ENCODE assay signal across 1 cellular context in the genomic region with DNA sequence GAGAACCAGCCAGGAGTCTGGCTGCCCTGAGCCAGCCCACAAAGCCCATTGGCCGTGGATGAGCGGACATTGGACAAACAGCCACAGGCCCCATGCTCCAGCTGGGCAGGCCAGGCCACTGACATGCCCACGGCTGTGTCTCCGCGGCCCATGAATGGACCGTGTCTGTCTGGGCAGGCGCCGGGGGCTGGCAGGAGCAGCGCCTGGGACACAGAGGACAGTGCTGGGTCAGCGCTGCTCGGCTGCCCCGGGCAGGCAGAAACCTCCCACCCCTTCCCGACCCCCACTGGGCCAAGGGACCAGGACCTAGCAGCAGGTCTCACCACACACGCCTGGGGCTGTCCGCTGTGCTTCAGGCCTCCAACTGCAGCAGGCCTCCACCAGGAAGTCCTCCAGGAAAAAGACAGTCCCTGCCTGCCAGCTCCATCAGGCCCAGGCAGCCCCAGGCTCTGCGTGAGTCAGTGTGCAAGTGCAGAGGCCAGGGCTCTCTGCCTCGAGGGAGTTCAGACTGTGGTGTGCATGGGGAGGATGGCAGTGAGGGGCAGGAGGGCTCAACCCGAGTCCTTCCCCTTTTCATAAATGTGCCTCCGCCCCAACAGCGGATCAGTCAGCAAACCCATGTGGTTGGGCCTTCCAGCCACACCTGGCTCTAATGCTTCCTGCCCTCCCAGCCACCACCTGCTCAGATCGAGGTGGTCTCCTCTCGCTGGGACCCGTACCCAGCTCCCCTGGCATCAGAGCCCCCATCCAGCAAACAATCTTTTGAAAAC.
A peak's percentile ranks its signal among the peaks of the same experiment; 100 is the strongest.
TF ChIP-seq lines count a peak whose summit lies in the region.

No MANE protein-coding gene starts in this region.

TF ChIP-seq in HepG2, 621 proteins besides CTCF, POLR2A, EP300 and RAD21 (continued from another document and continues in another):
- TF ChIP-seq RARG (CRISPR knock-in tag; IDR thresholded peaks at IDR 0.05; ENCODE audit: low read depth) (no peak), ZNF768 (CRISPR knock-in tag; IDR thresholded peaks at IDR 0.05) (peak; percentile 73; the same call in 1 of the 2 replicates), NFE2L1 (CRISPR knock-in tag; IDR thresholded peaks at IDR 0.05; ENCODE audit: borderline replicate concordance) (peak; percentile 21; the same call in 1 of the 2 replicates), GABPA (IDR thresholded peaks at IDR 0.05; ENCODE audit: low read depth, low read length) (no peak), GABPA (CRISPR knock-in tag; IDR thresholded peaks at IDR 0.05; ENCODE audit: low read depth) (no peak), SETDB1 (CRISPR knock-in tag; IDR thresholded peaks at IDR 0.05; ENCODE audit: borderline replicate concordance) (no peak), CENPT (CRISPR knock-in tag; IDR thresholded peaks at IDR 0.05; ENCODE audit: low read depth) (no peak), HNRNPL (IDR thresholded peaks at IDR 0.05; ENCODE audit: low read depth, low read length) (peak; percentile 96), ZSCAN29 (CRISPR knock-in tag; conservative IDR thresholded peaks at IDR 0.05) (no peak), ZNF17 (CRISPR knock-in tag; IDR thresholded peaks at IDR 0.05) (no peak), ZNF367 (CRISPR knock-in tag; IDR thresholded peaks at IDR 0.05; ENCODE audit: borderline replicate concordance) (no peak), HNRNPH1 (optimal IDR thresholded peaks at IDR 0.05; ENCODE audit: low read depth, low read length) (no peak), ZSCAN22 (CRISPR knock-in tag; IDR thresholded peaks at IDR 0.05) (no peak), PAF1 (CRISPR knock-in tag; IDR thresholded peaks at IDR 0.05) (no peak), STAG1 (CRISPR knock-in tag; IDR thresholded peaks at IDR 0.05) (0 out of 2 replicates have a peak, but pooled peaks have one; percentile 11), KLF9 (CRISPR knock-in tag; IDR thresholded peaks at IDR 0.05; ENCODE audit: low read depth) (no peak), CHD2 (IDR thresholded peaks at IDR 0.05; ENCODE audit: low read depth, low read length) (no peak), TAF1 (CRISPR knock-in tag; IDR thresholded peaks at IDR 0.05) (peak; percentile 41), ZNF782 (CRISPR knock-in tag; IDR thresholded peaks at IDR 0.05; ENCODE audit: borderline replicate concordance) (peak; percentile 29; the same call in 1 of the 2 replicates), ZNF672 (CRISPR knock-in tag; IDR thresholded peaks at IDR 0.05) (no peak), ZBTB42 (CRISPR knock-in tag; IDR thresholded peaks at IDR 0.05) (no peak; the same call in 1 of the 2 replicates), KLF16 (CRISPR knock-in tag; IDR thresholded peaks at IDR 0.05) (no peak; a peak in 1 of 4 replicates), ZNF20 (CRISPR knock-in tag; IDR thresholded peaks at IDR 0.05) (no peak), GZF1 (CRISPR knock-in tag; IDR thresholded peaks at IDR 0.05) (no peak), THAP11 (CRISPR knock-in tag; IDR thresholded peaks at IDR 0.05) (0 out of 2 replicates have a peak, but pooled peaks have one; percentile 31), ZNF234 (CRISPR knock-in tag; conservative IDR thresholded peaks at IDR 0.05) (no peak), POGZ (CRISPR knock-in tag; IDR thresholded peaks at IDR 0.05) (no peak), U2AF1 (optimal IDR thresholded peaks at IDR 0.05; ENCODE audit: low read depth, low read length) (no peak), ZNF607 (CRISPR knock-in tag; IDR thresholded peaks at IDR 0.05; ENCODE audit: borderline replicate concordance) (peak; percentile 84; the same call in 1 of the 2 replicates), ZSCAN30 (CRISPR knock-in tag; IDR thresholded peaks at IDR 0.05) (no peak), RFXAP (CRISPR knock-in tag; IDR thresholded peaks at IDR 0.05; ENCODE audit: borderline replicate concordance) (peak; percentile 61; the same call in 1 of the 2 replicates), FOXC1 (CRISPR knock-in tag; IDR thresholded peaks at IDR 0.05; ENCODE audit: borderline replicate concordance) (0 out of 2 replicates have a peak, but pooled peaks have one; percentile 9), RORA (CRISPR knock-in tag; IDR thresholded peaks at IDR 0.05) (no peak), ZNF891 (CRISPR knock-in tag; IDR thresholded peaks at IDR 0.05) (no peak; the same call in 1 of the 2 replicates), MLLT10 (CRISPR knock-in tag; IDR thresholded peaks at IDR 0.05) (no peak), PRMT3 (CRISPR knock-in tag; IDR thresholded peaks at IDR 0.05; ENCODE audit: borderline replicate concordance, low read depth) (no peak), ZNF33A (CRISPR knock-in tag; IDR thresholded peaks at IDR 0.05; ENCODE audit: borderline replicate concordance) (no peak), ZSCAN20 (CRISPR knock-in tag; IDR thresholded peaks at IDR 0.05; ENCODE audit: borderline replicate concordance) (no peak), ZNF235 (CRISPR knock-in tag; IDR thresholded peaks at IDR 0.05; ENCODE audit: borderline replicate concordance) (no peak), EEA1 (CRISPR knock-in tag; IDR thresholded peaks at IDR 0.05; ENCODE audit: borderline replicate concordance) (no peak), FOXA3 (CRISPR knock-in tag; IDR thresholded peaks at IDR 0.05) (no peak), NR2F6 (IDR thresholded peaks at IDR 0.05) (no peak), NR2F6 (CRISPR knock-in tag; IDR thresholded peaks at IDR 0.05) (peak; percentile 24; the same call in 1 of the 2 replicates), ZNF737 (CRISPR knock-in tag; IDR thresholded peaks at IDR 0.05; ENCODE audit: borderline replicate concordance) (no peak)
- TF ChIP-seq, protein P1, sequence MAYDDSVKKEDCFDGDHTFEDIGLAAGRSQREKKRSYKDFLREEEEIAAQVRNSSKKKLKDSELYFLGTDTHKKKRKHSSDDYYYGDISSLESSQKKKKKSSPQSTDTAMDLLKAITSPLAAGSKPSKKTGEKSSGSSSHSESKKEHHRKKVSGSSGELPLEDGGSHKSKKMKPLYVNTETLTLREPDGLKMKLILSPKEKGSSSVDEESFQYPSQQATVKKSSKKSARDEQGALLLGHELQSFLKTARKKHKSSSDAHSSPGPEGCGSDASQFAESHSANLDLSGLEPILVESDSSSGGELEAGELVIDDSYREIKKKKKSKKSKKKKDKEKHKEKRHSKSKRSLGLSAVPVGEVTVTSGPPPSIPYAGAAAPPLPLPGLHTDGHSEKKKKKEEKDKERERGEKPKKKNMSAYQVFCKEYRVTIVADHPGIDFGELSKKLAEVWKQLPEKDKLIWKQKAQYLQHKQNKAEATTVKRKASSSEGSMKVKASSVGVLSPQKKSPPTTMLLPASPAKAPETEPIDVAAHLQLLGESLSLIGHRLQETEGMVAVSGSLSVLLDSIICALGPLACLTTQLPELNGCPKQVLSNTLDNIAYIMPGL (CRISPR knock-in tag; IDR thresholded peaks at IDR 0.05; ENCODE audit: borderline replicate concordance in 1 of 2, low read depth in 1 of 2) = peak; percentile 19 to 51; a peak in 1 of 4 replicates
- TF ChIP-seq, protein P2, sequence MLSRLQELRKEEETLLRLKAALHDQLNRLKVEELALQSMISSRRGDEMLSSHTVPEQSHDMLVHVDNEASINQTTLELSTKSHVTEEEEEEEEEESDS (CRISPR knock-in tag; IDR thresholded peaks at IDR 0.05; ENCODE audit: borderline replicate concordance) = no peak
- TF ChIP-seq, protein P3, sequence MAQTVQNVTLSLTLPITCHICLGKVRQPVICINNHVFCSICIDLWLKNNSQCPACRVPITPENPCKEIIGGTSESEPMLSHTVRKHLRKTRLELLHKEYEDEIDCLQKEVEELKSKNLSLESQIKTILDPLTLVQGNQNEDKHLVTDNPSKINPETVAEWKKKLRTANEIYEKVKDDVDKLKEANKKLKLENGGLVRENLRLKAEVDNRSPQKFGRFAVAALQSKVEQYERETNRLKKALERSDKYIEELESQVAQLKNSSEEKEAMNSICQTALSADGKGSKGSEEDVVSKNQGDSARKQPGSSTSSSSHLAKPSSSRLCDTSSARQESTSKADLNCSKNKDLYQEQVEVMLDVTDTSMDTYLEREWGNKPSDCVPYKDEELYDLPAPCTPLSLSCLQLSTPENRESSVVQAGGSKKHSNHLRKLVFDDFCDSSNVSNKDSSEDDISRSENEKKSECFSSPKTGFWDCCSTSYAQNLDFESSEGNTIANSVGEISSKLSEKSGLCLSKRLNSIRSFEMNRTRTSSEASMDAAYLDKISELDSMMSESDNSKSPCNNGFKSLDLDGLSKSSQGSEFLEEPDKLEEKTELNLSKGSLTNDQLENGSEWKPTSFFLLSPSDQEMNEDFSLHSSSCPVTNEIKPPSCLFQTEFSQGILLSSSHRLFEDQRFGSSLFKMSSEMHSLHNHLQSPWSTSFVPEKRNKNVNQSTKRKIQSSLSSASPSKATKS (CRISPR knock-in tag; IDR thresholded peaks at IDR 0.05) = no peak
- TF ChIP-seq, protein P4, sequence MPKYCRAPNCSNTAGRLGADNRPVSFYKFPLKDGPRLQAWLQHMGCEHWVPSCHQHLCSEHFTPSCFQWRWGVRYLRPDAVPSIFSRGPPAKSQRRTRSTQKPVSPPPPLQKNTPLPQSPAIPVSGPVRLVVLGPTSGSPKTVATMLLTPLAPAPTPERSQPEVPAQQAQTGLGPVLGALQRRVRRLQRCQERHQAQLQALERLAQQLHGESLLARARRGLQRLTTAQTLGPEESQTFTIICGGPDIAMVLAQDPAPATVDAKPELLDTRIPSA (CRISPR knock-in tag; IDR thresholded peaks at IDR 0.05; ENCODE audit: borderline replicate concordance) = 0 out of 2 replicates have a peak, but pooled peaks have one; percentile 46
- TF ChIP-seq, protein P5, sequence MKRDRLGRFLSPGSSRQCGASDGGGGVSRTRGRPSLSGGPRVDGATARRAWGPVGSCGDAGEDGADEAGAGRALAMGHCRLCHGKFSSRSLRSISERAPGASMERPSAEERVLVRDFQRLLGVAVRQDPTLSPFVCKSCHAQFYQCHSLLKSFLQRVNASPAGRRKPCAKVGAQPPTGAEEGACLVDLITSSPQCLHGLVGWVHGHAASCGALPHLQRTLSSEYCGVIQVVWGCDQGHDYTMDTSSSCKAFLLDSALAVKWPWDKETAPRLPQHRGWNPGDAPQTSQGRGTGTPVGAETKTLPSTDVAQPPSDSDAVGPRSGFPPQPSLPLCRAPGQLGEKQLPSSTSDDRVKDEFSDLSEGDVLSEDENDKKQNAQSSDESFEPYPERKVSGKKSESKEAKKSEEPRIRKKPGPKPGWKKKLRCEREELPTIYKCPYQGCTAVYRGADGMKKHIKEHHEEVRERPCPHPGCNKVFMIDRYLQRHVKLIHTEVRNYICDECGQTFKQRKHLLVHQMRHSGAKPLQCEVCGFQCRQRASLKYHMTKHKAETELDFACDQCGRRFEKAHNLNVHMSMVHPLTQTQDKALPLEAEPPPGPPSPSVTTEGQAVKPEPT (CRISPR knock-in tag; IDR thresholded peaks at IDR 0.05; ENCODE audit: low read depth) = no peak; the same call in 1 of the 2 replicates
- TF ChIP-seq, protein P6, sequence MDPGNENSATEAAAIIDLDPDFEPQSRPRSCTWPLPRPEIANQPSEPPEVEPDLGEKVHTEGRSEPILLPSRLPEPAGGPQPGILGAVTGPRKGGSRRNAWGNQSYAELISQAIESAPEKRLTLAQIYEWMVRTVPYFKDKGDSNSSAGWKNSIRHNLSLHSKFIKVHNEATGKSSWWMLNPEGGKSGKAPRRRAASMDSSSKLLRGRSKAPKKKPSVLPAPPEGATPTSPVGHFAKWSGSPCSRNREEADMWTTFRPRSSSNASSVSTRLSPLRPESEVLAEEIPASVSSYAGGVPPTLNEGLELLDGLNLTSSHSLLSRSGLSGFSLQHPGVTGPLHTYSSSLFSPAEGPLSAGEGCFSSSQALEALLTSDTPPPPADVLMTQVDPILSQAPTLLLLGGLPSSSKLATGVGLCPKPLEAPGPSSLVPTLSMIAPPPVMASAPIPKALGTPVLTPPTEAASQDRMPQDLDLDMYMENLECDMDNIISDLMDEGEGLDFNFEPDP (CRISPR knock-in tag; conservative IDR thresholded peaks at IDR 0.05) = no peak
- TF ChIP-seq, protein P7, sequence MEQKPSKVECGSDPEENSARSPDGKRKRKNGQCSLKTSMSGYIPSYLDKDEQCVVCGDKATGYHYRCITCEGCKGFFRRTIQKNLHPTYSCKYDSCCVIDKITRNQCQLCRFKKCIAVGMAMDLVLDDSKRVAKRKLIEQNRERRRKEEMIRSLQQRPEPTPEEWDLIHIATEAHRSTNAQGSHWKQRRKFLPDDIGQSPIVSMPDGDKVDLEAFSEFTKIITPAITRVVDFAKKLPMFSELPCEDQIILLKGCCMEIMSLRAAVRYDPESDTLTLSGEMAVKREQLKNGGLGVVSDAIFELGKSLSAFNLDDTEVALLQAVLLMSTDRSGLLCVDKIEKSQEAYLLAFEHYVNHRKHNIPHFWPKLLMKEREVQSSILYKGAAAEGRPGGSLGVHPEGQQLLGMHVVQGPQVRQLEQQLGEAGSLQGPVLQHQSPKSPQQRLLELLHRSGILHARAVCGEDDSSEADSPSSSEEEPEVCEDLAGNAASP (CRISPR knock-in tag; IDR thresholded peaks at IDR 0.05; ENCODE audit: borderline replicate concordance) = no peak
- TF ChIP-seq, protein P8, sequence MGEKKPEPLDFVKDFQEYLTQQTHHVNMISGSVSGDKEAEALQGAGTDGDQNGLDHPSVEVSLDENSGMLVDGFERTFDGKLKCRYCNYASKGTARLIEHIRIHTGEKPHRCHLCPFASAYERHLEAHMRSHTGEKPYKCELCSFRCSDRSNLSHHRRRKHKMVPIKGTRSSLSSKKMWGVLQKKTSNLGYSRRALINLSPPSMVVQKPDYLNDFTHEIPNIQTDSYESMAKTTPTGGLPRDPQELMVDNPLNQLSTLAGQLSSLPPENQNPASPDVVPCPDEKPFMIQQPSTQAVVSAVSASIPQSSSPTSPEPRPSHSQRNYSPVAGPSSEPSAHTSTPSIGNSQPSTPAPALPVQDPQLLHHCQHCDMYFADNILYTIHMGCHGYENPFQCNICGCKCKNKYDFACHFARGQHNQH (CRISPR knock-in tag; IDR thresholded peaks at IDR 0.05) = no peak
- TF ChIP-seq, protein P9, sequence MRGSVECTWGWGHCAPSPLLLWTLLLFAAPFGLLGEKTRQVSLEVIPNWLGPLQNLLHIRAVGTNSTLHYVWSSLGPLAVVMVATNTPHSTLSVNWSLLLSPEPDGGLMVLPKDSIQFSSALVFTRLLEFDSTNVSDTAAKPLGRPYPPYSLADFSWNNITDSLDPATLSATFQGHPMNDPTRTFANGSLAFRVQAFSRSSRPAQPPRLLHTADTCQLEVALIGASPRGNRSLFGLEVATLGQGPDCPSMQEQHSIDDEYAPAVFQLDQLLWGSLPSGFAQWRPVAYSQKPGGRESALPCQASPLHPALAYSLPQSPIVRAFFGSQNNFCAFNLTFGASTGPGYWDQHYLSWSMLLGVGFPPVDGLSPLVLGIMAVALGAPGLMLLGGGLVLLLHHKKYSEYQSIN (CRISPR knock-in tag; IDR thresholded peaks at IDR 0.05; ENCODE audit: borderline replicate concordance) = no peak
- TF ChIP-seq, protein P10, sequence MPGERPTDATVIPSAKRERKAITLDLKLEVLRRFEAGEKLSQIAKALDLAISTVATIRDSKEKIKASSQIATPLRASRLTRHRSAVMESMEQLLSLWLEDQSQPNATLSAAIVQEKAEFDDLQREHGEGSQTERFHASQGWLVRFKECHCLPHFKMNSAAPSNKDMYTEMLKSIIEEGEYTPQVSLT (CRISPR knock-in tag; IDR thresholded peaks at IDR 0.05; ENCODE audit: borderline replicate concordance, low read depth) = no peak
